ENCODE assay signal across 1 cellular context in the genomic region with DNA sequence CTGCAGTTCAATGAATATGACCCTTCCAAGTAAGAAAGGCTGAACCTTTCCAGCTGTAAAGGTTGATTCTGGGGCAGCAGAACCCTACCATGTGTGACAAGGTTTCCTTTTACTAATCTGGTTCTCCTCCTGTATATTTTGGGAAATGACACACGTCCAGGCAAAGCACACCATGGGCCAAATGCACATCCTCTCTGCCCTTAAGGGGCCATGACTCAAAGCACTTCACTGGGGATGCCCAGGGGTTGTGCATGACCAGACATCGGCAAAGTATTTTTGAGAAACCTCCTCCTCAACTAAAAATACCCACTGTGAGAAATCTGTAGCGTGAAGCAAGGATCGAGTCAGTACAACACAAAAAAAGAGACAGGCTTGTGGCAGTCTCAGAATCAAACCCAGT.
TF ChIP-seq lines count a peak whose summit lies in the region.

No MANE protein-coding gene starts in this region.

TF ChIP-seq in GM23338, 12 proteins besides CTCF, POLR2A, EP300 and RAD21 (continued from another document):
- TF ChIP-seq, protein P1, sequence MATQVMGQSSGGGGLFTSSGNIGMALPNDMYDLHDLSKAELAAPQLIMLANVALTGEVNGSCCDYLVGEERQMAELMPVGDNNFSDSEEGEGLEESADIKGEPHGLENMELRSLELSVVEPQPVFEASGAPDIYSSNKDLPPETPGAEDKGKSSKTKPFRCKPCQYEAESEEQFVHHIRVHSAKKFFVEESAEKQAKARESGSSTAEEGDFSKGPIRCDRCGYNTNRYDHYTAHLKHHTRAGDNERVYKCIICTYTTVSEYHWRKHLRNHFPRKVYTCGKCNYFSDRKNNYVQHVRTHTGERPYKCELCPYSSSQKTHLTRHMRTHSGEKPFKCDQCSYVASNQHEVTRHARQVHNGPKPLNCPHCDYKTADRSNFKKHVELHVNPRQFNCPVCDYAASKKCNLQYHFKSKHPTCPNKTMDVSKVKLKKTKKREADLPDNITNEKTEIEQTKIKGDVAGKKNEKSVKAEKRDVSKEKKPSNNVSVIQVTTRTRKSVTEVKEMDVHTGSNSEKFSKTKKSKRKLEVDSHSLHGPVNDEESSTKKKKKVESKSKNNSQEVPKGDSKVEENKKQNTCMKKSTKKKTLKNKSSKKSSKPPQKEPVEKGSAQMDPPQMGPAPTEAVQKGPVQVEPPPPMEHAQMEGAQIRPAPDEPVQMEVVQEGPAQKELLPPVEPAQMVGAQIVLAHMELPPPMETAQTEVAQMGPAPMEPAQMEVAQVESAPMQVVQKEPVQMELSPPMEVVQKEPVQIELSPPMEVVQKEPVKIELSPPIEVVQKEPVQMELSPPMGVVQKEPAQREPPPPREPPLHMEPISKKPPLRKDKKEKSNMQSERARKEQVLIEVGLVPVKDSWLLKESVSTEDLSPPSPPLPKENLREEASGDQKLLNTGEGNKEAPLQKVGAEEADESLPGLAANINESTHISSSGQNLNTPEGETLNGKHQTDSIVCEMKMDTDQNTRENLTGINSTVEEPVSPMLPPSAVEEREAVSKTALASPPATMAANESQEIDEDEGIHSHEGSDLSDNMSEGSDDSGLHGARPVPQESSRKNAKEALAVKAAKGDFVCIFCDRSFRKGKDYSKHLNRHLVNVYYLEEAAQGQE (IDR thresholded peaks at IDR 0.05; ENCODE audit: unreplicated experiment): no peak
- TF ChIP-seq POLR2AphosphoS5 (IDR thresholded peaks at IDR 0.05; ENCODE audit: low read depth) (no peak), NANOG (IDR thresholded peaks at IDR 0.05; ENCODE audit: borderline replicate concordance) (no peak)
TF ChIP-seq in GM23338: peak in this region for 0.
